ENCODE assay signal across 20 cellular contexts in the genomic region with DNA sequence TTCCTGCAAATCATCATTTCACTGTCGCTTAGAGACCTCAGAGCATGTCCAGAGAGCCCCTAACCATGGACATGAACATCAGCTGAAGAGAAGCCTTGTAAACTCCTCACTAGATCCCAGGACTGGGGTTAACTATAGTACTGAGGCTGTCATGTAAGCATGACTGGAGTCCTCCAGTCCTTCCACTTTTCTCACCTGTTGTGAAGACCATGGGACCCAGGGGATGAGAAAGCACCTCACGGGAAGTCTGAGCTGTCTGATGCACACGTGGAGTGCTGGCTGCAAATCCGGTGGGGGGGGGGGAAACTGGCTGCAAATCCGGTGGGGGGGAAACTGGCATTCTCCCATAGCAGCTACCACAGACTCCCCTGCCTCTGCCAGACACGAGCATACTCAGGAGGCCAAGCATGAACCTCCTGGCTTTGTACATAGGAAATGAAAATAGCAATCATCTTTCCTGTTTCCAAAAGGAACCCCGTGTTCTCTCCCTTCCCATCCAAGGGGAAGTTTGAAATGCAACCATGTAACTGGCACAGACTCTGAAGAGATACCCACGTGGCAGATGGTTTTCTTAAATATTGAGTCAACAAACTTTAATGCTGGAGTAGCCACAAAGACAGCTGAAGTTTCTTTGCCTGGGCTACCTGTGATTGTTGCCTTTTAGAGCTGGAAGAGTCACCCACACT.
A peak's percentile ranks its signal among the peaks of the same experiment; 100 is the strongest.
DNase-seq lines count a peak whose midpoint lies in the region; ATAC-seq and TF ChIP-seq lines count a peak whose summit lies in the region.
"Had no signal": no experiment of that assay in that cellular context is flagged by ENCODE, and none has a peak within 500 bp of the region (broad histone marks: within the 10 kb centered on the region; RNA-seq: fewer than 3 reads in every experiment).

No MANE protein-coding gene starts in this region.

- H3K9me2 ChIP-seq in OCI-LY1 (ENCODE audit: low read depth, low read length), result no peaks in the 10 kb centered on the region

- no peak overlapping the region for H3K23ac ChIP-seq in mesendoderm (ENCODE audit: low read length)

- no peak overlapping the region for H2BK15ac ChIP-seq in mesendoderm (replicated peaks; ENCODE audit: low read depth)

- no peaks in the 10 kb centered on the region for H4K20me1 ChIP-seq in OCI-LY1 (ENCODE audit: insufficient read depth, low read length)

- no peak for TF ChIP-seq POLR2A in thyroid gland (IDR thresholded peaks at IDR 0.05)

- no peaks in the 10 kb centered on the region for H3K79me1 ChIP-seq in mesendoderm (ENCODE audit: low read length)

- peak; percentile 17 for DNase-seq in fibroblast of pulmonary artery (ENCODE audit: low read depth)
- no peak for DNase-seq in mesendoderm
- peak; percentile 66 to 73 for DNase-seq in thyroid gland
- DNase-seq in stimulated activated CD4-positive, alpha-beta T cell treated with anti-CD3 and anti-CD28 coated beads, Interleukin-4, amount 100 ng/mL, for 1 hour, result no peak
- no peak for DNase-seq in stimulated activated CD4-positive, alpha-beta T cell treated with anti-CD3 and anti-CD28 coated beads, Interleukin-2, amount 100 ng/mL, for 24 hours
- DNase-seq: activated CD4-positive, alpha-beta T cell treated with anti-CD3 and anti-CD28 coated beads, Interleukin-2, amount 10 ng/mL, durations not matched to agents 7 days and 5 days; Calu3; cortex of kidney; NCI-H1105 treated with DMSO at 0.1 percent for 48 hours; NCI-H2081; NCI-H345; PC-3; SHP77 treated with DMSO at 0.1 percent for 48 hours; T1000 had no signal

- peaks cover 59% of the 10 kb centered on the region; the same call in 1 of the 2 replicates for H3K36me3 ChIP-seq in OCI-LY1 (ENCODE audit: insufficient read depth, low read length)
- no peaks in the 10 kb centered on the region for H3K36me3 ChIP-seq in mesendoderm (ENCODE audit: control insufficient read depth, insufficient read depth, low read length)
- H3K36me3 ChIP-seq in thyroid gland, result no peaks in the 10 kb centered on the region
- H3K36me3 ChIP-seq: HAP-1 had no signal

- H3K4me2 ChIP-seq in OCI-LY1 (ENCODE audit: low read length) (peak overlapping the region; percentile 53; the same call in 1 of the 2 replicates), mesendoderm (ENCODE audit: low read length) (no peak overlapping the region)
- H3K4me2 ChIP-seq: hepatocyte had no signal

- TF ChIP-seq CTCF in OCI-LY1 (IDR thresholded peaks at IDR 0.05; ENCODE audit: low read length) (no peak), fibroblast of pulmonary artery (IDR thresholded peaks at IDR 0.05; ENCODE audit: low read length, missing control alignments) (no peak), thyroid gland (IDR thresholded peaks at IDR 0.05) (no peak)

- no peak overlapping the region for H2AK5ac ChIP-seq in mesendoderm (ENCODE audit: low read length)

- no peaks in the 10 kb centered on the region for H3K79me2 ChIP-seq in OCI-LY1 (ENCODE audit: insufficient read depth, low read length)
- H3K79me2 ChIP-seq in mesendoderm (ENCODE audit: control insufficient read depth, insufficient read depth, low read length), result no peaks in the 10 kb centered on the region
- H3K79me2 ChIP-seq: hepatocyte had no signal

- H3K9ac ChIP-seq in OCI-LY1 (ENCODE audit: low read length) (peak overlapping the region; percentile 31; the same call in 1 of the 2 replicates), mesendoderm (ENCODE audit: low read length) (no peak overlapping the region)

- peak overlapping the region; percentile 91 for H3K18ac ChIP-seq in mesendoderm (ENCODE audit: low read length)

- peak overlapping the region; percentile 6 for H3K56ac ChIP-seq in mesendoderm (ENCODE audit: low read length)

- H4K5ac ChIP-seq in mesendoderm (ENCODE audit: low read length), result no peak overlapping the region

- H3K9me3 ChIP-seq in OCI-LY1 (ENCODE audit: low read length) (no peaks in the 10 kb centered on the region), thyroid gland (no peaks in the 10 kb centered on the region)
- H3K9me3 ChIP-seq: HAP-1 had no signal

- H2BK5ac ChIP-seq in mesendoderm (ENCODE audit: low read length), result peak overlapping the region; percentile 74

- no peak overlapping the region for H3K4me3 ChIP-seq in OCI-LY1 (ENCODE audit: low read depth, low read length, poor library complexity, severe bottlenecking)
- H3K4me3 ChIP-seq in fibroblast of pulmonary artery (replicated peaks; ENCODE audit: low read depth, low read length), result no peak overlapping the region
- no peak overlapping the region for H3K4me3 ChIP-seq in mesendoderm (ENCODE audit: low read length)
- H3K4me3 ChIP-seq in thyroid gland (replicated peaks in 1 of 3), result no peak overlapping the region
- H3K4me3 ChIP-seq: GM12878, HAP-1, hepatocyte had no signal

- WGBS in mesendoderm (ENCODE audit: extremely low coverage, insufficient coverage, low lambda C conversion rate), result no CpG with 5 or more reads among the region's 8 CpGs
- WGBS in thyroid gland, 2 donors, result 22 to 33% methylated on average over 8 of the region's 8 CpGs

- ATAC-seq in GM18511 (IDR thresholded peaks at IDR 0.05; ENCODE audit: unreplicated experiment), result no peak
- ATAC-seq: PC-3 had no signal

- peak overlapping the region; percentile 95 for H3K27ac ChIP-seq in OCI-LY1 (ENCODE audit: low read depth, low read length, poor library complexity, severe bottlenecking)
- no peak overlapping the region for H3K27ac ChIP-seq in mesendoderm (ENCODE audit: low read depth, low read length)
- H3K27ac ChIP-seq in thyroid gland, result peak overlapping the region; percentile 84 to 91 (median 89)
- H3K27ac ChIP-seq: C4-2B, hepatocyte had no signal

- no peaks in the 10 kb centered on the region for H3F3A ChIP-seq in OCI-LY1 (ENCODE audit: insufficient read depth, low read length)

- no peaks in the 10 kb centered on the region for H3K27me3 ChIP-seq in OCI-LY1 (ENCODE audit: insufficient read depth, low read length)
- no peaks in the 10 kb centered on the region for H3K27me3 ChIP-seq in mesendoderm (ENCODE audit: insufficient read depth, low read length, poor library complexity)
- H3K27me3 ChIP-seq in thyroid gland, result no peaks in the 10 kb centered on the region
- H3K27me3 ChIP-seq: hepatocyte had no signal

- H3K4me1 ChIP-seq in OCI-LY1 (ENCODE audit: insufficient read depth, low read length, severe bottlenecking) (peaks cover 65% of the 10 kb centered on the region), mesendoderm (ENCODE audit: control insufficient read depth, low read depth, low read length) (peaks cover 25% of the 10 kb centered on the region), thyroid gland (peaks cover 26 to 32% of the 10 kb centered on the region in 2 donors)
- H3K4me1 ChIP-seq: HAP-1 had no signal

- no peak overlapping the region for H2AFZ ChIP-seq in OCI-LY1 (ENCODE audit: low read length)
- H2AFZ ChIP-seq: hepatocyte had no signal

- H3K4ac ChIP-seq in mesendoderm (ENCODE audit: low read depth, low read length), result no peak overlapping the region

- H2BK120ac ChIP-seq in mesendoderm (ENCODE audit: low read depth, low read length), result no peak overlapping the region

- no peak overlapping the region for H4K8ac ChIP-seq in mesendoderm (ENCODE audit: low read depth, low read length)

- intact Hi-C loops in thyroid gland (cut with DNase I), result no loop called here

Comparison
In these comparisons a context has a peak if more than half of its experiments do, and no peak if none do; other contexts are left out.
1. DNase-seq: peak in fibroblast of pulmonary artery (single experiment) and thyroid gland (2 of 2); none in mesendoderm (single experiment), stimulated activated CD4-positive, alpha-beta T cell treated with anti-CD3 and anti-CD28 coated beads, Interleukin-4, amount 100 ng/mL, for 1 hour (single experiment) and stimulated activated CD4-positive, alpha-beta T cell treated with anti-CD3 and anti-CD28 coated beads, Interleukin-2, amount 100 ng/mL, for 24 hours (0 of 2).